ENCODE assay signal across 8 cellular contexts in the genomic region with DNA sequence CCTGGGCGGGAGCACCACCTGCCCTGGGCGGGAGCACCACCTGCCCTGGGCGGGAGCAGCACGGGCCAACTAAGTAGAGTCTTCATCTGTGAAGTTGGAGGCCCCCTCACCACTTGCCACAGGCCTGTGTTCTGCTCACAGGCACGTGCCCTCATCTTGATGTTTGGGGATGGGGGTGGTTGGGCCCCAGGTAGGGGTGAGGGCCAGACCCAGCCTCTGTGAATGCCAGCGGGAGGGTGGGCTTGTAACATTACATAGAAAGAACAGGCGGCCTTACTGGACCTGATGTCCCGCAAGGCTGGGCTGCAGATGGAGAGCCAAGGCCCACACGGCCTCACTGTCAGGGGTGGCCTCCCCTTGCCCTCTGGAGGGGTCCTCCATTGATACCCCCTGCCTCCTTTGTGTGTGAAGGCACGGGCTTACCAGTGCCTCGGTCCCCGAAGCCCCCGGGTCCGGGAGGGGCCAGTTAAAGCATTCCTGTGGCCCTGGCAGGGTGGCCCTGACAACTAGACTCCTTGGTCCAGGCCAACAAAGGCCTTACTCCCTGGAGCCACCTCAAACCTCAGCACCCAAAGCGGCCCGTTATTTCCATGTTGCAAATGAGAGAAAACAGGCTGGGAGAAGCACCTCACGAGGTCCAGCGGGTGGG. TPM values are rescaled to one million over a fixed set of nuclear protein-coding genes. Genes with fewer than 3 reads are reported as not detected.
DNase-seq lines count a peak whose midpoint lies in the region; ATAC-seq and TF ChIP-seq lines count a peak whose summit lies in the region.

No MANE protein-coding gene starts in this region.

- H3K27me3 ChIP-seq in BJ (ENCODE audit: control insufficient read depth, insufficient read depth, low read length) (no peaks in the 10 kb centered on the region), colonic mucosa (no peaks in the 10 kb centered on the region)
- H3K27me3 ChIP-seq in naive thymus-derived CD4-positive, alpha-beta T cell (ENCODE audit: control insufficient read depth in 2 of 2, insufficient read depth in 2 of 2, low read length in 2 of 2) = no peaks in the 10 kb centered on the region

- H3K4me1 Mint-ChIP-seq in IgD-negative memory B cell = peaks cover 0 to 7% (median 3%) of the 10 kb centered on the region in 3 donors
- peaks cover 4 to 15% (median 10%) of the 10 kb centered on the region in 7 donors for H3K4me1 Mint-ChIP-seq in naive thymus-derived CD4-positive, alpha-beta T cell
- H3K4me1 Mint-ChIP-seq in progenitor cell of endocrine pancreas (ENCODE audit: low read depth) = peaks cover 1% of the 10 kb centered on the region

- H3K27ac Mint-ChIP-seq in IgD-negative memory B cell = peak overlapping the region; percentile 90 to 91 (median 91)
- peak overlapping the region; percentile 52 to 91 (median 86) for H3K27ac Mint-ChIP-seq in naive thymus-derived CD4-positive, alpha-beta T cell
- no peak overlapping the region for H3K27ac Mint-ChIP-seq in progenitor cell of endocrine pancreas

- POLR2A ChIA-PET in BJ (lab: Charles Lee) = no interaction called here
- POLR2A ChIA-PET in naive thymus-derived CD4-positive, alpha-beta T cell (lab: Charles Lee) = interaction anchor here (1.4 to 1.8 kb wide), 5 partner anchors 16 to 129 kb away, joined by 3 to 8 read pairs (median 7); partner anchors contain the start of gene CCDC57

- DNase-seq in BJ (ENCODE audit: low read depth) (no peak), colonic mucosa (no peak), GM20000 (ENCODE audit: low spot score) (no peak), GM19240 (ENCODE audit: insufficient read length, low spot score) (no peak), progenitor cell of endocrine pancreas (ENCODE audit: low spot score, unreplicated experiment) (no peak)
- DNase-seq in naive thymus-derived CD4-positive, alpha-beta T cell = peak in 1 of 9 donors; percentile 52
- no peak for DNase-seq in stimulated activated CD4-positive, alpha-beta T cell treated with anti-CD3 and anti-CD28 coated beads, Interleukin-4, amount 100 ng/mL, for 1 hour

- H3K36me3 Mint-ChIP-seq in IgD-negative memory B cell (no peaks in the 10 kb centered on the region), progenitor cell of endocrine pancreas (ENCODE audit: insufficient read depth) (no peaks in the 10 kb centered on the region)
- H3K36me3 Mint-ChIP-seq in naive thymus-derived CD4-positive, alpha-beta T cell = peaks cover 0 to 4% (median 0%) of the 10 kb centered on the region in 5 donors

- no peak for TF ChIP-seq CTCF in BJ (IDR thresholded peaks at IDR 0.05; ENCODE audit: insufficient read depth, low read depth, low read length)
- no peak for TF ChIP-seq CTCF in colonic mucosa (IDR thresholded peaks at IDR 0.05)
- no peak for TF ChIP-seq CTCF in GM20000 (IDR thresholded peaks at IDR 0.05; ENCODE audit: extremely low read depth, missing control alignments)
- no peak for TF ChIP-seq CTCF in progenitor cell of endocrine pancreas (IDR thresholded peaks at IDR 0.05; ENCODE audit: unreplicated experiment)

- peaks cover 5% of the 10 kb centered on the region for H3K4me1 ChIP-seq in colonic mucosa
- peaks cover 26 to 32% of the 10 kb centered on the region in 2 donors for H3K4me1 ChIP-seq in naive thymus-derived CD4-positive, alpha-beta T cell (ENCODE audit: control insufficient read depth in 2 of 2, insufficient read depth in 2 of 2, low read length in 2 of 2)

- no peak for ATAC-seq in naive thymus-derived CD4-positive, alpha-beta T cell

- H3K9me3 Mint-ChIP-seq in IgD-negative memory B cell = no peaks in the 10 kb centered on the region
- peaks cover 0 to 2% (median 0%) of the 10 kb centered on the region in 11 donors for H3K9me3 Mint-ChIP-seq in naive thymus-derived CD4-positive, alpha-beta T cell
- no peaks in the 10 kb centered on the region for H3K9me3 Mint-ChIP-seq in progenitor cell of endocrine pancreas (ENCODE audit: low read depth)

- H3K9me3 ChIP-seq in colonic mucosa = no peaks in the 10 kb centered on the region
- H3K9me3 ChIP-seq in naive thymus-derived CD4-positive, alpha-beta T cell (ENCODE audit: control insufficient read depth in 2 of 3, low read length in 3 of 3) = no peaks in the 10 kb centered on the region

- CTCF ChIA-PET in BJ (lab: Yijun Ruan, JAX) = no interaction called here
- CTCF ChIA-PET in naive thymus-derived CD4-positive, alpha-beta T cell (lab: Charles Lee) = interaction anchor here (0.5 kb wide), 1 partner anchor 19 kb away, joined by 3 read pairs; no protein-coding TSS in a partner anchor

- H3K27ac ChIP-seq in colonic mucosa = peak overlapping the region; percentile 98
- peak overlapping the region; percentile 78 for H3K27ac ChIP-seq in naive thymus-derived CD4-positive, alpha-beta T cell (ENCODE audit: low read depth, low read length)

- H3K36me3 ChIP-seq in BJ (ENCODE audit: control insufficient read depth, insufficient read depth, low read length) = peaks cover 3% of the 10 kb centered on the region; the same call in 1 of the 2 replicates
- H3K36me3 ChIP-seq in colonic mucosa = no peaks in the 10 kb centered on the region
- no peaks in the 10 kb centered on the region for H3K36me3 ChIP-seq in naive thymus-derived CD4-positive, alpha-beta T cell (ENCODE audit: control insufficient read depth in 2 of 3, insufficient read depth in 3 of 3, low read length in 3 of 3)

- intact Hi-C loops in colonic mucosa (cut with DNase I) = no loop called here
- intact Hi-C loops in naive thymus-derived CD4-positive, alpha-beta T cell (cut with micrococcal nuclease) = loop anchor here (1.0 to 2.0 kb wide), 5 partner anchors 12 to 197 kb away; partner anchors contain the start of genes CSNK1D (in 1 of the 2) and RAC3 (in 1 of the 2)

- H3K4me3 Mint-ChIP-seq in IgD-negative memory B cell (peak overlapping the region; percentile 82 to 91 (median 86)), progenitor cell of endocrine pancreas (ENCODE audit: low read depth) (no peak overlapping the region)
- peak overlapping the region; percentile 69 to 91 (median 80) for H3K4me3 Mint-ChIP-seq in naive thymus-derived CD4-positive, alpha-beta T cell

- peak overlapping the region; percentile 70 to 95 for H3K9ac ChIP-seq in colonic mucosa (ENCODE audit: low read depth in 2 of 2, low read length in 2 of 2)

- H3K4me3 ChIP-seq in BJ (ENCODE audit: low read depth, low read length) = peak overlapping the region; percentile 98
- peak overlapping the region; percentile 64 for H3K4me3 ChIP-seq in colonic mucosa
- peak overlapping the region; percentile 57 for H3K4me3 ChIP-seq in naive thymus-derived CD4-positive, alpha-beta T cell (ENCODE audit: low read length)

- H3K27me3 Mint-ChIP-seq in IgD-negative memory B cell = no peaks in the 10 kb centered on the region
- no peaks in the 10 kb centered on the region for H3K27me3 Mint-ChIP-seq in naive thymus-derived CD4-positive, alpha-beta T cell
- H3K27me3 Mint-ChIP-seq in progenitor cell of endocrine pancreas = peaks cover 11% of the 10 kb centered on the region

RNA-seq across cellular contexts. Expression of gene SLC16A3, which starts 1.1 kb away (rescaled TPM):
- polyA plus RNA-seq in BJ (2011; rRNA removed) = 152 and 338 TPM in 2 replicates
- polyA minus RNA-seq in BJ (2011; rRNA and poly(A)+ RNA removed) = 101 and 154 TPM in 2 replicates
- polyA plus RNA-seq in IgD-negative memory B cell = 3.7 TPM
- total RNA-seq in colonic mucosa = 100 to 1,000 TPM; 148 to 298 TPM
- 100 to 1,000 TPM in 2 of 5 experiments, 10 to 100 TPM in 3; 14.6 to 264 (median 67.0) TPM for total RNA-seq in naive thymus-derived CD4-positive, alpha-beta T cell
- polyA plus RNA-seq in naive thymus-derived CD4-positive, alpha-beta T cell = 1 to 10 TPM; 1.4 to 1.9 TPM
- total RNA-seq in progenitor cell of endocrine pancreas = 5.4 and 5.9 TPM in 2 replicates

RNA-seq across cellular contexts. Expression of gene CCDC57, which starts 15.1 kb away (rescaled TPM):
- polyA plus RNA-seq in BJ (2011; rRNA removed) (11.6 and 15.4 TPM in 2 replicates), IgD-negative memory B cell (34.1 TPM)
- 7.9 and 11.7 TPM in 2 replicates for polyA minus RNA-seq in BJ (2011; rRNA and poly(A)+ RNA removed)
- total RNA-seq in colonic mucosa (10 to 100 TPM; 24.5 to 46.1 TPM), progenitor cell of endocrine pancreas (79.0 and 79.3 TPM in 2 replicates)
- 100 to 1,000 TPM in 2 of 5 experiments, 10 to 100 TPM in 3; 75.7 to 127 (median 95.0) TPM for total RNA-seq in naive thymus-derived CD4-positive, alpha-beta T cell
- 10 to 100 TPM; 32.1 to 36.8 TPM for polyA plus RNA-seq in naive thymus-derived CD4-positive, alpha-beta T cell

RNA-seq across cellular contexts. Expression of gene CSNK1D, which starts 45.7 kb away (rescaled TPM):
- 57.6 and 118 TPM in 2 replicates for polyA plus RNA-seq in BJ (2011; rRNA removed)
- 68.4 and 76.6 TPM in 2 replicates for polyA minus RNA-seq in BJ (2011; rRNA and poly(A)+ RNA removed)
- 78.3 TPM for polyA plus RNA-seq in IgD-negative memory B cell
- 100 to 1,000 TPM; 136 to 138 TPM for total RNA-seq in colonic mucosa
- total RNA-seq in naive thymus-derived CD4-positive, alpha-beta T cell = 100 to 1,000 TPM; 144 to 249 (median 176) TPM
- 10 to 100 TPM; 46.1 to 81.3 TPM for polyA plus RNA-seq in naive thymus-derived CD4-positive, alpha-beta T cell
- 224 and 227 TPM in 2 replicates for total RNA-seq in progenitor cell of endocrine pancreas
